Comparison of ENCODE assay signal across 11 cellular contexts in the genomic region with DNA sequence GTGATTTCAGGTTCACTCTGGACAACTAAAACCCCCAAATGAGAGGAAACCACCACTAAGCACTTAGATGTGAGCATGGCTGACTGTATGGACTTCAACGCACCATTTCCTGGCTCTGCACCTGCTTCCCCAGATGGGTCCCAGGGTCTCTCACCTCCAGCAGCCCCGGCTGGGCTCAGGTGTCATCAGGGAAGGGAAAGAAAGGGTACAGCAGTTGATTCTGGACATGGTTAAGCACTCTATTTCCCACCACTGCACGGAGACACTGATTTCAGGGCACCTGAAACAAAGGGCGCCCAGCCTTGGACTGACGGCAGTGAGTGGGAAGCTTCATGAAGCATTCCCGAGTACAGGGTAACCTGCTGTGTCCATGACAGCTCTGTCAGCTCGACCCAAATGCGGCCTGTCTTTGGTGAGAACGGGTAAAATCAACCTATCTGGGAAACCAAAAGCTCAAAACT. TPM values are rescaled to one million over a fixed set of nuclear protein-coding genes. Genes with fewer than 3 reads are reported as not detected.
DNase-seq lines count a peak whose midpoint lies in the region; ATAC-seq and TF ChIP-seq lines count a peak whose summit lies in the region.
"Had no signal": no experiment of that assay in that cellular context is flagged by ENCODE, and none has a peak within 500 bp of the region (broad histone marks: within the 10 kb centered on the region; RNA-seq: fewer than 3 reads in every experiment).

No MANE protein-coding gene starts in this region.

- H3K27me3 ChIP-seq in mucosa of rectum (ENCODE audit: control insufficient read depth in 2 of 2, insufficient read depth in 2 of 2, low read length in 2 of 2) (no peaks in the 10 kb centered on the region), testis (no peaks in the 10 kb centered on the region)

- CTCF ChIA-PET in activated naive CD4-positive, alpha-beta T cell treated with anti-CD3 and anti-CD28 coated beads, Interleukin-2, amount 10 ng/mL, durations not matched to agents 7 days and 5 days (lab: Charles Lee): interaction anchor here (0.8 to 1.1 kb wide), 2 partner anchors 9 to 16 kb away, joined by 3 read pairs; no protein-coding TSS in a partner anchor

- DNase-seq in activated naive CD4-positive, alpha-beta T cell treated with Interleukin-2 at 50 U/mL for 16 hours: peak; percentile 1
- no peak for DNase-seq in activated naive CD4-positive, alpha-beta T cell treated with anti-CD3 and anti-CD28 coated beads, Interleukin-2, amount 10 ng/mL, durations not matched to agents 7 days and 5 days
- DNase-seq in activated naive CD8-positive, alpha-beta T cell treated with anti-CD3 and anti-CD28 coated beads, Interleukin-2, amount 50 U/mL, for 24 hours: no peak
- DNase-seq in testis: peak; percentile 8
- no peak for DNase-seq in anterior cingulate cortex (lab: John Stamatoyannopoulos, UW)
- no peak for DNase-seq in GM20000 (ENCODE audit: low spot score)
- DNase-seq: GDM1; stimulated activated CD4-positive, alpha-beta T cell treated with anti-CD3 and anti-CD28 coated beads, Interleukin-1b, Interleukin-23, amount 100 ng/mL, for 48 hours; stimulated activated naive CD8-positive, alpha-beta T cell treated with anti-CD3 and anti-CD28 coated beads, Interleukin-15, amount 100 ng/mL, for 72 hours had no signal

- WGBS in testis, 2 donors: 87 to 94% methylated on average over 9 of the region's 9 CpGs

- H3K4me3 Mint-ChIP-seq in activated naive CD4-positive, alpha-beta T cell treated with anti-CD3 and anti-CD28 coated beads, Interleukin-2, amount 10 ng/mL, durations not matched to agents 7 days and 5 days: no peak overlapping the region
- H3K4me3 Mint-ChIP-seq in activated naive CD8-positive, alpha-beta T cell treated with anti-CD3 and anti-CD28 coated beads, Interleukin-2, amount 50 U/mL, for 24 hours: no peak overlapping the region
- H3K4me3 Mint-ChIP-seq: stimulated activated naive CD8-positive, alpha-beta T cell treated with anti-CD3 and anti-CD28 coated beads, Interleukin-15, amount 100 ng/mL, for 72 hours had no signal

- H3K36me3 Mint-ChIP-seq in activated naive CD4-positive, alpha-beta T cell treated with anti-CD3 and anti-CD28 coated beads, Interleukin-2, amount 10 ng/mL, durations not matched to agents 7 days and 5 days: peaks cover 31% of the 10 kb centered on the region
- H3K36me3 Mint-ChIP-seq in activated naive CD8-positive, alpha-beta T cell treated with anti-CD3 and anti-CD28 coated beads, Interleukin-2, amount 50 U/mL, for 24 hours (ENCODE audit: low read depth): peaks cover 4% of the 10 kb centered on the region

- no peak for ATAC-seq in activated naive CD8-positive, alpha-beta T cell treated with anti-CD3 and anti-CD28 coated beads, Interleukin-2, amount 50 U/mL, for 24 hours
- no peak for ATAC-seq in HG03442 (IDR thresholded peaks at IDR 0.05; ENCODE audit: unreplicated experiment)
- ATAC-seq: stimulated activated naive CD8-positive, alpha-beta T cell treated with anti-CD3 and anti-CD28 coated beads, Interleukin-15, amount 100 ng/mL, for 72 hours had no signal

- H3K27ac ChIP-seq in mucosa of rectum (ENCODE audit: low read depth in 2 of 2, low read length in 2 of 2) (peak overlapping the region; percentile 80 to 87), testis (peak overlapping the region; percentile 78 to 84)

- TF ChIP-seq POLR2A in testis (IDR thresholded peaks at IDR 0.05): no peak

- H3K27ac Mint-ChIP-seq in activated naive CD4-positive, alpha-beta T cell treated with anti-CD3 and anti-CD28 coated beads, Interleukin-2, amount 10 ng/mL, durations not matched to agents 7 days and 5 days: no peak overlapping the region
- H3K27ac Mint-ChIP-seq in activated naive CD8-positive, alpha-beta T cell treated with anti-CD3 and anti-CD28 coated beads, Interleukin-2, amount 50 U/mL, for 24 hours: peak overlapping the region; percentile 32

- no peaks in the 10 kb centered on the region for H3K9me3 Mint-ChIP-seq in activated naive CD4-positive, alpha-beta T cell treated with anti-CD3 and anti-CD28 coated beads, Interleukin-2, amount 10 ng/mL, durations not matched to agents 7 days and 5 days
- no peaks in the 10 kb centered on the region for H3K9me3 Mint-ChIP-seq in activated naive CD8-positive, alpha-beta T cell treated with anti-CD3 and anti-CD28 coated beads, Interleukin-2, amount 50 U/mL, for 24 hours
- H3K9me3 Mint-ChIP-seq: stimulated activated naive CD8-positive, alpha-beta T cell treated with anti-CD3 and anti-CD28 coated beads, Interleukin-15, amount 100 ng/mL, for 72 hours had no signal

- TF ChIP-seq CTCF in testis (IDR thresholded peaks at IDR 0.05) (no peak), GM20000 (IDR thresholded peaks at IDR 0.05; ENCODE audit: extremely low read depth, missing control alignments) (no peak)

- H3K27me3 Mint-ChIP-seq in activated naive CD4-positive, alpha-beta T cell treated with anti-CD3 and anti-CD28 coated beads, Interleukin-2, amount 10 ng/mL, durations not matched to agents 7 days and 5 days: no peaks in the 10 kb centered on the region
- no peaks in the 10 kb centered on the region for H3K27me3 Mint-ChIP-seq in activated naive CD8-positive, alpha-beta T cell treated with anti-CD3 and anti-CD28 coated beads, Interleukin-2, amount 50 U/mL, for 24 hours
- H3K27me3 Mint-ChIP-seq: stimulated activated naive CD8-positive, alpha-beta T cell treated with anti-CD3 and anti-CD28 coated beads, Interleukin-15, amount 100 ng/mL, for 72 hours had no signal

- H3K36me3 ChIP-seq in mucosa of rectum (ENCODE audit: control insufficient read depth in 2 of 2, insufficient read depth in 2 of 2, low read length in 2 of 2) (peaks cover 0 to 3% of the 10 kb centered on the region in 2 donors), testis (ENCODE audit: low read depth, missing control alignments) (no peaks in the 10 kb centered on the region)

- intact Hi-C loops in testis (cut with DNase I; ENCODE audit: low total_unique reads): no loop called here

- H3K9me3 ChIP-seq in mucosa of rectum (ENCODE audit: control insufficient read depth in 2 of 2, low read length in 2 of 2) (no peaks in the 10 kb centered on the region), testis (no peaks in the 10 kb centered on the region)

- H3K4me1 Mint-ChIP-seq in activated naive CD4-positive, alpha-beta T cell treated with anti-CD3 and anti-CD28 coated beads, Interleukin-2, amount 10 ng/mL, durations not matched to agents 7 days and 5 days: peaks cover 88% of the 10 kb centered on the region
- peaks cover 93% of the 10 kb centered on the region for H3K4me1 Mint-ChIP-seq in activated naive CD8-positive, alpha-beta T cell treated with anti-CD3 and anti-CD28 coated beads, Interleukin-2, amount 50 U/mL, for 24 hours

- H3K4me3 ChIP-seq in mucosa of rectum (ENCODE audit: low read length in 2 of 2) (no peak overlapping the region), testis (no peak overlapping the region)

- H3K9ac ChIP-seq in mucosa of rectum (ENCODE audit: low read depth in 1 of 2, low read length in 2 of 2): peak overlapping the region in 1 of 2 donors; percentile 2

- H3K4me1 ChIP-seq in mucosa of rectum (ENCODE audit: control insufficient read depth in 2 of 2, insufficient read depth in 2 of 2, low read length in 2 of 2): peaks cover 76 to 91% of the 10 kb centered on the region in 2 donors
- H3K4me1 ChIP-seq in testis: peaks cover 82% of the 10 kb centered on the region

RNA-seq across cellular contexts. Expression of a gene that starts 19.0 kb away (rescaled TPM):
- total RNA-seq in testis: 100 to 1,000 TPM; 109 to 125 TPM
- polyA plus RNA-seq in testis (ENCODE audit: insufficient read depth, low read depth, low replicate concordance): 36.9 TPM

Comparison
In these comparisons a context has a peak if more than half of its experiments do, and no peak if none do; other contexts are left out.
1. DNase-seq: peak in activated naive CD4-positive, alpha-beta T cell treated with Interleukin-2 at 50 U/mL for 16 hours (single experiment) and testis (single experiment); none in activated naive CD4-positive, alpha-beta T cell treated with anti-CD3 and anti-CD28 coated beads, Interleukin-2, amount 10 ng/mL, durations not matched to agents 7 days and 5 days (single experiment), activated naive CD8-positive, alpha-beta T cell treated with anti-CD3 and anti-CD28 coated beads, Interleukin-2, amount 50 U/mL, for 24 hours (single experiment), anterior cingulate cortex (0 of 58) and GM20000 (single experiment).